25 cellular contexts compared by ENCODE assay signal in the genomic region with DNA sequence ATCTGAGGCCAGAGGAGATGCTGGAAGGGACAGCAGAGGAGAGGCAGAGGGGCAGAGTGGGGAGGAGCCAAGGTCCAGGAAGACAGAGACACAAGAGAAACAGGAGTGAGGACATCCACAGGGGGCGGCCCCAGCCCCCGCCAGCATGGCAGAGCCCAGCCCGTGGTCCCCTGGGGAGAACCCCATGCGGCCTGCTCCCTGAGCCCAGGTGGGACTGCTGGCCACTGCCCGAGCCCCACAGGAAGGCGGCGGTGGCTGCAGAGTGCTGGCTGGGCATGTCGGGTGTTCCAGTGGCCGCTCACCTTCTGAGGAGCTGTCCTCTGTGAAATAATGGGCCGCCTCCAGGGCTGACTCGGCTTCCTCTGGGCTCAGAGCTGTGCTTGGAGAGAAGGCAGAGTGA. TPM values are rescaled to one million over a fixed set of nuclear protein-coding genes. Genes with fewer than 3 reads are reported as not detected.
A peak's percentile ranks its signal among the peaks of the same experiment; 100 is the strongest.
DNase-seq lines count a peak whose midpoint lies in the region; ATAC-seq and TF ChIP-seq lines count a peak whose summit lies in the region.
"Had no signal": no experiment of that assay in that cellular context is flagged by ENCODE, and none has a peak within 500 bp of the region (broad histone marks: within the 10 kb centered on the region; RNA-seq: fewer than 3 reads in every experiment).

No MANE protein-coding gene starts in this region.

- no peak overlapping the region for H3K4me3 ChIP-seq in CD8-positive, alpha-beta T cell (ENCODE audit: low read depth, low read length)
- no peak overlapping the region for H3K4me3 ChIP-seq in mesendoderm (ENCODE audit: low read length)
- H3K4me3 ChIP-seq: ascending aorta, esophagus squamous epithelium, gastroesophageal sphincter, skin epidermis, upper lobe of left lung had no signal

- CTCF ChIA-PET in CD8-positive, alpha-beta T cell (lab: Charles Lee) = interaction anchor here (1.5 kb wide), 1 partner anchor 34 kb away, joined by 3 read pairs; no protein-coding TSS in a partner anchor
- CTCF ChIA-PET in activated CD8-positive, alpha-beta T cell treated with anti-CD3 and anti-CD28 coated beads for 36 hours (lab: Charles Lee) = interaction anchor here (1.4 kb wide), 1 partner anchor 105 kb away, joined by 4 read pairs; no protein-coding TSS in a partner anchor
- CTCF ChIA-PET in activated CD4-positive, alpha-beta memory T cell treated with anti-CD3 and anti-CD28 coated beads, Interleukin-2, amount 10 ng/mL, durations not matched to agents 7 days and 5 days (lab: Charles Lee) = interaction anchor here (0.7 to 1.6 kb wide), 2 partner anchors 105 to 108 kb away, joined by 3 read pairs; no protein-coding TSS in a partner anchor

- no peak overlapping the region for H2BK15ac ChIP-seq in mesendoderm (replicated peaks; ENCODE audit: low read depth)

- no peak overlapping the region for H4K8ac ChIP-seq in mesendoderm (ENCODE audit: low read depth, low read length)

- H3K27me3 Mint-ChIP-seq in CD8-positive, alpha-beta T cell (ENCODE audit: low read depth) = no peaks in the 10 kb centered on the region
- H3K27me3 Mint-ChIP-seq in activated CD8-positive, alpha-beta T cell treated with anti-CD3 and anti-CD28 coated beads for 36 hours = no peaks in the 10 kb centered on the region
- no peaks in the 10 kb centered on the region for H3K27me3 Mint-ChIP-seq in activated CD4-positive, alpha-beta memory T cell treated with anti-CD3 and anti-CD28 coated beads, Interleukin-2, amount 10 ng/mL, durations not matched to agents 7 days and 5 days
- H3K27me3 Mint-ChIP-seq: naive thymus-derived CD4-positive, alpha-beta T cell; progenitor cell of endocrine pancreas had no signal

- H3K18ac ChIP-seq in mesendoderm (ENCODE audit: low read length) = no peak overlapping the region

- H3K56ac ChIP-seq in mesendoderm (ENCODE audit: low read length) = no peak overlapping the region

- H2AK5ac ChIP-seq in mesendoderm (ENCODE audit: low read length) = no peak overlapping the region

- no peaks in the 10 kb centered on the region for H3K79me1 ChIP-seq in mesendoderm (ENCODE audit: low read length)

- H3K9me3 ChIP-seq in CD8-positive, alpha-beta T cell (ENCODE audit: low read length) = no peaks in the 10 kb centered on the region
- H3K9me3 ChIP-seq: ascending aorta, esophagus squamous epithelium, gastroesophageal sphincter, upper lobe of left lung had no signal

- peaks cover 41% of the 10 kb centered on the region for H3K36me3 Mint-ChIP-seq in CD8-positive, alpha-beta T cell
- H3K36me3 Mint-ChIP-seq in activated CD8-positive, alpha-beta T cell treated with anti-CD3 and anti-CD28 coated beads for 36 hours (ENCODE audit: low read depth) = peaks cover 23% of the 10 kb centered on the region
- H3K36me3 Mint-ChIP-seq in activated CD4-positive, alpha-beta memory T cell treated with anti-CD3 and anti-CD28 coated beads, Interleukin-2, amount 10 ng/mL, durations not matched to agents 7 days and 5 days (ENCODE audit: low read depth) = peaks cover 25% of the 10 kb centered on the region

- no peak overlapping the region for H3K27ac ChIP-seq in CD8-positive, alpha-beta T cell (ENCODE audit: low read depth, low read length)
- H3K27ac ChIP-seq in mesendoderm (ENCODE audit: low read depth, low read length) = peak overlapping the region; percentile 12
- H3K27ac ChIP-seq: ascending aorta, esophagus squamous epithelium, gastroesophageal sphincter, skin epidermis, upper lobe of left lung had no signal

- H3K27ac Mint-ChIP-seq in CD8-positive, alpha-beta T cell = peak overlapping the region; percentile 64
- H3K27ac Mint-ChIP-seq in activated CD8-positive, alpha-beta T cell treated with anti-CD3 and anti-CD28 coated beads for 36 hours = peak overlapping the region; percentile 55
- H3K27ac Mint-ChIP-seq in activated CD4-positive, alpha-beta memory T cell treated with anti-CD3 and anti-CD28 coated beads, Interleukin-2, amount 10 ng/mL, durations not matched to agents 7 days and 5 days = no peak overlapping the region
- H3K27ac Mint-ChIP-seq: progenitor cell of endocrine pancreas had no signal

- H3K27me3 ChIP-seq in CD8-positive, alpha-beta T cell (ENCODE audit: insufficient read depth, low read length) = no peaks in the 10 kb centered on the region
- H3K27me3 ChIP-seq in mesendoderm (ENCODE audit: insufficient read depth, low read length, poor library complexity) = no peaks in the 10 kb centered on the region
- H3K27me3 ChIP-seq: ascending aorta, esophagus squamous epithelium, gastroesophageal sphincter, upper lobe of left lung had no signal

- H3K4me1 Mint-ChIP-seq in CD8-positive, alpha-beta T cell (ENCODE audit: low read depth) = no peaks in the 10 kb centered on the region
- H3K4me1 Mint-ChIP-seq in activated CD8-positive, alpha-beta T cell treated with anti-CD3 and anti-CD28 coated beads for 36 hours (ENCODE audit: low read depth) = peaks cover 4% of the 10 kb centered on the region
- no peaks in the 10 kb centered on the region for H3K4me1 Mint-ChIP-seq in activated CD4-positive, alpha-beta memory T cell treated with anti-CD3 and anti-CD28 coated beads, Interleukin-2, amount 10 ng/mL, durations not matched to agents 7 days and 5 days

- DNase-seq in AG08396 (ENCODE audit: low spot score) = peak; percentile 5
- no peak for DNase-seq in CD8-positive, alpha-beta T cell
- DNase-seq in activated CD8-positive, alpha-beta T cell treated with anti-CD3 and anti-CD28 coated beads for 36 hours = no peak
- no peak for DNase-seq in mesendoderm
- DNase-seq in pons (ENCODE audit: low spot score) = no peak
- DNase-seq in NCI-H187 (lab: John Stamatoyannopoulos, UW) = no peak
- DNase-seq in activated CD4-positive, alpha-beta memory T cell treated with anti-CD3 and anti-CD28 coated beads, Interleukin-2, amount 10 ng/mL, durations not matched to agents 7 days and 5 days = no peak
- DNase-seq: activated CD4-positive, alpha-beta T cell treated with anti-CD3 and anti-CD28 coated beads for 4 hours; activated CD8-positive, alpha-beta memory T cell treated with anti-CD3 and anti-CD28 coated beads, Interleukin-2, amount 50 U/mL, for 48 hours; activated naive CD4-positive, alpha-beta T cell; esophagus squamous epithelium; HCEC 1CT; Karpas-422; mesenchymal stem cell; naive thymus-derived CD4-positive, alpha-beta T cell; NCI-H1048; NCI-H2107; NCI-H510A; stimulated activated CD4-positive, alpha-beta T cell treated with anti-CD3 and anti-CD28 coated beads, Interleukin-4, amount 100 ng/mL, for 1 hour; upper lobe of left lung had no signal

- no peak for TF ChIP-seq CTCF in CD8-positive, alpha-beta T cell (IDR thresholded peaks at IDR 0.05)
- TF ChIP-seq CTCF in activated CD8-positive, alpha-beta T cell treated with anti-CD3 and anti-CD28 coated beads for 36 hours (IDR thresholded peaks at IDR 0.05) = no peak

- no peak overlapping the region for H3K23ac ChIP-seq in mesendoderm (ENCODE audit: low read length)

- no peak overlapping the region for H3K4me3 Mint-ChIP-seq in CD8-positive, alpha-beta T cell
- no peak overlapping the region for H3K4me3 Mint-ChIP-seq in activated CD8-positive, alpha-beta T cell treated with anti-CD3 and anti-CD28 coated beads for 36 hours
- H3K4me3 Mint-ChIP-seq in activated CD4-positive, alpha-beta memory T cell treated with anti-CD3 and anti-CD28 coated beads, Interleukin-2, amount 10 ng/mL, durations not matched to agents 7 days and 5 days = no peak overlapping the region
- H3K4me3 Mint-ChIP-seq: naive thymus-derived CD4-positive, alpha-beta T cell had no signal

- H3K4me1 ChIP-seq in CD8-positive, alpha-beta T cell (ENCODE audit: insufficient read depth, low read length) = no peaks in the 10 kb centered on the region
- no peaks in the 10 kb centered on the region for H3K4me1 ChIP-seq in mesendoderm (ENCODE audit: control insufficient read depth, low read depth, low read length)
- H3K4me1 ChIP-seq: ascending aorta, gastroesophageal sphincter, upper lobe of left lung had no signal

- H4K5ac ChIP-seq in mesendoderm (ENCODE audit: low read length) = no peak overlapping the region

- peaks cover 8% of the 10 kb centered on the region for H3K36me3 ChIP-seq in CD8-positive, alpha-beta T cell (ENCODE audit: insufficient read depth, low read length)
- peaks cover 5% of the 10 kb centered on the region for H3K36me3 ChIP-seq in mesendoderm (ENCODE audit: control insufficient read depth, insufficient read depth, low read length)

- no peak overlapping the region for H3K4ac ChIP-seq in mesendoderm (ENCODE audit: low read depth, low read length)

- H3K9me3 Mint-ChIP-seq in CD8-positive, alpha-beta T cell = no peaks in the 10 kb centered on the region
- no peaks in the 10 kb centered on the region for H3K9me3 Mint-ChIP-seq in activated CD8-positive, alpha-beta T cell treated with anti-CD3 and anti-CD28 coated beads for 36 hours
- no peaks in the 10 kb centered on the region for H3K9me3 Mint-ChIP-seq in activated CD4-positive, alpha-beta memory T cell treated with anti-CD3 and anti-CD28 coated beads, Interleukin-2, amount 10 ng/mL, durations not matched to agents 7 days and 5 days

- no peak overlapping the region for H3K9ac ChIP-seq in mesendoderm (ENCODE audit: low read length)

- POLR2A ChIA-PET in CD8-positive, alpha-beta T cell (lab: Charles Lee) = no interaction called here
- POLR2A ChIA-PET in activated CD8-positive, alpha-beta T cell treated with anti-CD3 and anti-CD28 coated beads for 36 hours (lab: Charles Lee) = interaction anchor here (0.8 kb wide), 1 partner anchor 22 kb away, joined by 3 read pairs; no protein-coding TSS in a partner anchor
- POLR2A ChIA-PET in activated CD4-positive, alpha-beta memory T cell treated with anti-CD3 and anti-CD28 coated beads, Interleukin-2, amount 10 ng/mL, durations not matched to agents 7 days and 5 days (lab: Charles Lee) = no interaction called here

- H3K4me2 ChIP-seq in mesendoderm (ENCODE audit: low read length) = no peak overlapping the region

- intact Hi-C loops in CD8-positive, alpha-beta T cell (cut with DNase I, micrococcal nuclease) = no loop called here
- intact Hi-C loops in activated CD8-positive, alpha-beta T cell treated with anti-CD3 and anti-CD28 coated beads for 36 hours (cut with micrococcal nuclease) = no loop called here

- ATAC-seq in CD8-positive, alpha-beta T cell = no peak
- no peak for ATAC-seq in activated CD8-positive, alpha-beta T cell treated with anti-CD3 and anti-CD28 coated beads for 36 hours
- ATAC-seq in HG03159 (IDR thresholded peaks at IDR 0.05; ENCODE audit: unreplicated experiment) = no peak
- ATAC-seq: gastroesophageal sphincter; naive thymus-derived CD4-positive, alpha-beta T cell had no signal

- no peak overlapping the region for H2BK5ac ChIP-seq in mesendoderm (ENCODE audit: low read length)

- no peak overlapping the region for H2BK120ac ChIP-seq in mesendoderm (ENCODE audit: low read depth, low read length)

- no peaks in the 10 kb centered on the region for H3K79me2 ChIP-seq in mesendoderm (ENCODE audit: control insufficient read depth, insufficient read depth, low read length)

- no CpG with 5 or more reads among the region's 11 CpGs for WGBS in mesendoderm (ENCODE audit: extremely low coverage, insufficient coverage, low lambda C conversion rate)

RNA-seq across cellular contexts. Expression of gene MRNIP, which starts 8.9 kb away (rescaled TPM):
- 10 to 100 TPM; 30.0 to 38.5 TPM for total RNA-seq in CD8-positive, alpha-beta T cell
- total RNA-seq in activated CD8-positive, alpha-beta T cell treated with anti-CD3 and anti-CD28 coated beads for 36 hours = 10 to 100 TPM; 19.8 to 21.5 TPM
- 9.5 TPM for polyA plus RNA-seq in mesendoderm (2013, experiment 1 of 2)
- 9.3 TPM for polyA plus RNA-seq in mesendoderm (2013, experiment 2 of 2)
- 10 to 100 TPM; 17.0 to 19.5 TPM for total RNA-seq in activated CD4-positive, alpha-beta memory T cell treated with anti-CD3 and anti-CD28 coated beads, Interleukin-2, amount 10 ng/mL, durations not matched to agents 7 days and 5 days

RNA-seq across cellular contexts. Expression of gene TBC1D9B, which starts 40.2 kb away (rescaled TPM):
- total RNA-seq in CD8-positive, alpha-beta T cell = 10 to 100 TPM; 39.7 to 48.1 TPM
- 10 to 100 TPM; 92.4 to 94.6 TPM for total RNA-seq in activated CD8-positive, alpha-beta T cell treated with anti-CD3 and anti-CD28 coated beads for 36 hours
- 24.2 TPM for polyA plus RNA-seq in mesendoderm (2013, experiment 1 of 2)
- polyA plus RNA-seq in mesendoderm (2013, experiment 2 of 2) = 24.9 TPM
- 10 to 100 TPM; 64.1 to 69.2 TPM for total RNA-seq in activated CD4-positive, alpha-beta memory T cell treated with anti-CD3 and anti-CD28 coated beads, Interleukin-2, amount 10 ng/mL, durations not matched to agents 7 days and 5 days

RNA-seq across cellular contexts. Expression of gene SQSTM1, which starts 46.8 kb away (rescaled TPM):
- total RNA-seq in CD8-positive, alpha-beta T cell = 100 to 1,000 TPM; 398 to 438 TPM
- 100 to 1,000 TPM; 105 to 123 TPM for total RNA-seq in activated CD8-positive, alpha-beta T cell treated with anti-CD3 and anti-CD28 coated beads for 36 hours
- 52.0 TPM for polyA plus RNA-seq in mesendoderm (2013, experiment 1 of 2)
- polyA plus RNA-seq in mesendoderm (2013, experiment 2 of 2) = 62.0 TPM
- total RNA-seq in activated CD4-positive, alpha-beta memory T cell treated with anti-CD3 and anti-CD28 coated beads, Interleukin-2, amount 10 ng/mL, durations not matched to agents 7 days and 5 days = 100 to 1,000 TPM; 178 to 183 TPM
